In the genomic region with DNA sequence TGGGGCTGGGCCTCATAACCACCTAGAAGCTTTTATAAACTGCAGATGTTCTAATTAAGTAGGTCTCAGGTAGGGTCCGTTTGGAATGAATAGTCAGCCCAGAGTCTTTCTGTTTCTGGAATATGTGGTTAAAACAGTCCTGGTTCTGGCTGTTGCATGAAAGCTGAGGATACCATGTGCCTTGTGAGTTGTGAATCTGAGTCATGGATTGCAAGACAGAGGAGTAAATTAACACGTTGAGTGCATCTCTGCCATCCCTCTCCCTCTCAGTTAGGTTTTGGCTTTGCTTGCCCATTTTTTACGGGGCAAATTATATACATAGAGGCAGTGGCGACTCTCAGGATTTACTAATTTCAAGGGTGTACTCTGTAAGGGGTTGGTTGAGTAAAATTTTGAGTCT, we compare ENCODE assay signal across 15 cellular contexts. TPM values are rescaled to one million over a fixed set of nuclear protein-coding genes. Genes with fewer than 3 reads are reported as not detected.
DNase-seq lines count a peak whose midpoint lies in the region; ATAC-seq and TF ChIP-seq lines count a peak whose summit lies in the region.
"Had no signal": no experiment of that assay in that cellular context is flagged by ENCODE, and none has a peak within 500 bp of the region (broad histone marks: within the 10 kb centered on the region; RNA-seq: fewer than 3 reads in every experiment).

No MANE protein-coding gene starts in this region.

- H3K9me2 ChIP-seq in neural cell (ENCODE audit: insufficient read depth, low read length), result no peaks in the 10 kb centered on the region

- H3K4me3 Mint-ChIP-seq in activated naive CD8-positive, alpha-beta T cell treated with anti-CD3 and anti-CD28 coated beads, Interleukin-2, amount 10 ng/mL, durations not matched to agents 7 days and 5 days, result peak overlapping the region; percentile 6

- H3K9ac ChIP-seq in neural cell (ENCODE audit: low read length), result no peak overlapping the region

- intact Hi-C loops in testis (cut with DNase I; ENCODE audit: low total_unique reads), result no loop called here

- peaks cover 75% of the 10 kb centered on the region for H3K4me1 Mint-ChIP-seq in activated naive CD8-positive, alpha-beta T cell treated with anti-CD3 and anti-CD28 coated beads, Interleukin-2, amount 10 ng/mL, durations not matched to agents 7 days and 5 days

- no peaks in the 10 kb centered on the region for H4K20me1 ChIP-seq in neural cell (ENCODE audit: insufficient read depth)

- peak overlapping the region; percentile 2 for H3K27ac ChIP-seq in neural cell (ENCODE audit: low read length)
- H3K27ac ChIP-seq in testis, result no peak overlapping the region
- H3K27ac ChIP-seq: epithelial cell of prostate had no signal

- ATAC-seq in HG03064 (IDR thresholded peaks at IDR 0.05; ENCODE audit: low read depth, unreplicated experiment), result peak; percentile 6
- ATAC-seq in activated naive CD8-positive, alpha-beta T cell treated with anti-CD3 and anti-CD28 coated beads, Interleukin-2, amount 10 ng/mL, durations not matched to agents 7 days and 5 days (ENCODE audit: low read depth), result no peak
- no peak for ATAC-seq in GM19395 (IDR thresholded peaks at IDR 0.05; ENCODE audit: unreplicated experiment)
- ATAC-seq: K562, left ventricle myocardium superior had no signal

- H3K4me1 ChIP-seq in testis, result peaks cover 4% of the 10 kb centered on the region

- no peak for TF ChIP-seq POLR2A in testis (IDR thresholded peaks at IDR 0.05)

- H3K4me3 ChIP-seq in neural cell (ENCODE audit: low read length) (peak overlapping the region; percentile 45), testis (no peak overlapping the region)
- H3K4me3 ChIP-seq: K562, transverse colon had no signal

- peaks cover 64% of the 10 kb centered on the region for H3K79me2 ChIP-seq in neural cell (replicated peaks; ENCODE audit: insufficient read depth, low read length)

- H3K36me3 Mint-ChIP-seq in activated naive CD8-positive, alpha-beta T cell treated with anti-CD3 and anti-CD28 coated beads, Interleukin-2, amount 10 ng/mL, durations not matched to agents 7 days and 5 days, result peaks cover 50% of the 10 kb centered on the region

- TF ChIP-seq RAD21 in neural cell (conservative IDR thresholded peaks at IDR 0.05), result no peak

- H3K27ac Mint-ChIP-seq in activated naive CD8-positive, alpha-beta T cell treated with anti-CD3 and anti-CD28 coated beads, Interleukin-2, amount 10 ng/mL, durations not matched to agents 7 days and 5 days, result peak overlapping the region; percentile 64

- POLR2A ChIA-PET in activated naive CD8-positive, alpha-beta T cell treated with anti-CD3 and anti-CD28 coated beads, Interleukin-2, amount 10 ng/mL, durations not matched to agents 7 days and 5 days (lab: Charles Lee), result interaction anchor here (3.5 kb wide), 1 partner anchor 57 kb away, joined by 14 read pairs; no protein-coding TSS in a partner anchor

- peaks cover 2% of the 10 kb centered on the region for H3K9me3 Mint-ChIP-seq in activated naive CD8-positive, alpha-beta T cell treated with anti-CD3 and anti-CD28 coated beads, Interleukin-2, amount 10 ng/mL, durations not matched to agents 7 days and 5 days

- TF ChIP-seq CTCF in neural cell (IDR thresholded peaks at IDR 0.05; ENCODE audit: poor library complexity, severe bottlenecking) (no peak), testis (IDR thresholded peaks at IDR 0.05) (no peak)

- H3K27me3 Mint-ChIP-seq in activated naive CD8-positive, alpha-beta T cell treated with anti-CD3 and anti-CD28 coated beads, Interleukin-2, amount 10 ng/mL, durations not matched to agents 7 days and 5 days, result no peaks in the 10 kb centered on the region

- no peaks in the 10 kb centered on the region for H3K36me3 ChIP-seq in neural cell (ENCODE audit: insufficient read depth, low read length)
- no peaks in the 10 kb centered on the region for H3K36me3 ChIP-seq in testis (ENCODE audit: low read depth, missing control alignments)
- H3K36me3 ChIP-seq: transverse colon had no signal

- 79 to 80% methylated on average over 4 of the region's 4 CpGs for WGBS in testis, 2 donors

- peak overlapping the region; percentile 23 for H3K4me2 ChIP-seq in neural cell (ENCODE audit: low read length)

- TF ChIP-seq EP300 in neural cell (conservative IDR thresholded peaks at IDR 0.05; ENCODE audit: poor library complexity, severe bottlenecking), result no peak

- H3K9me3 ChIP-seq in neural cell (ENCODE audit: low read length) (no peaks in the 10 kb centered on the region), testis (no peaks in the 10 kb centered on the region)
- H3K9me3 ChIP-seq: transverse colon had no signal

- H2AFZ ChIP-seq in neural cell (ENCODE audit: low read depth, low read length), result no peak overlapping the region

- H3K27me3 ChIP-seq in neural cell (ENCODE audit: insufficient read depth, low read depth, low read length), result no peaks in the 10 kb centered on the region
- no peaks in the 10 kb centered on the region for H3K27me3 ChIP-seq in testis
- H3K27me3 ChIP-seq: transverse colon had no signal

- DNase-seq in NCI-H446 (lab: John Stamatoyannopoulos, UW), result peak; percentile 46 to 59
- DNase-seq in NCI-H446 treated with DMSO at 0.1 percent for 48 hours (lab: John Stamatoyannopoulos, UW), result no peak
- DNase-seq in activated naive CD8-positive, alpha-beta T cell treated with anti-CD3 and anti-CD28 coated beads, Interleukin-2, amount 10 ng/mL, durations not matched to agents 7 days and 5 days, result no peak
- no peak for DNase-seq in mesenteric fat pad (ENCODE audit: low spot score)
- no peak for DNase-seq in testis
- DNase-seq: activated effector memory CD4-positive, alpha-beta T cell treated with Interleukin-2 at 50 U/mL for 16 hours; central memory CD4-positive, alpha-beta T cell; left ventricle myocardium superior; stimulated activated CD4-positive, alpha-beta T cell treated with anti-CD3 and anti-CD28 coated beads, Interleukin-12 subunit alpha, Interleukin-12 subunit beta, amount 100 ng/mL, for 4 hours; transverse colon had no signal

- no peaks in the 10 kb centered on the region for H3F3A ChIP-seq in neural cell (ENCODE audit: insufficient read depth, low read length, poor library complexity, severe bottlenecking)

TF ChIP-seq in neural cell, 6 proteins besides CTCF, POLR2A, EP300 and RAD21:
- TF ChIP-seq EZH2 (IDR thresholded peaks at IDR 0.05; ENCODE audit: borderline replicate concordance, insufficient read depth, low read length, poor library complexity, severe bottlenecking) (no peak), MXI1 (conservative IDR thresholded peaks at IDR 0.05; ENCODE audit: poor library complexity, severe bottlenecking) (no peak), TAF1 (IDR thresholded peaks at IDR 0.05; ENCODE audit: low read depth) (no peak), SMC3 (conservative IDR thresholded peaks at IDR 0.05; ENCODE audit: poor library complexity) (no peak), POLR2AphosphoS5 (IDR thresholded peaks at IDR 0.05) (no peak)
- TF ChIP-seq, protein P1, sequence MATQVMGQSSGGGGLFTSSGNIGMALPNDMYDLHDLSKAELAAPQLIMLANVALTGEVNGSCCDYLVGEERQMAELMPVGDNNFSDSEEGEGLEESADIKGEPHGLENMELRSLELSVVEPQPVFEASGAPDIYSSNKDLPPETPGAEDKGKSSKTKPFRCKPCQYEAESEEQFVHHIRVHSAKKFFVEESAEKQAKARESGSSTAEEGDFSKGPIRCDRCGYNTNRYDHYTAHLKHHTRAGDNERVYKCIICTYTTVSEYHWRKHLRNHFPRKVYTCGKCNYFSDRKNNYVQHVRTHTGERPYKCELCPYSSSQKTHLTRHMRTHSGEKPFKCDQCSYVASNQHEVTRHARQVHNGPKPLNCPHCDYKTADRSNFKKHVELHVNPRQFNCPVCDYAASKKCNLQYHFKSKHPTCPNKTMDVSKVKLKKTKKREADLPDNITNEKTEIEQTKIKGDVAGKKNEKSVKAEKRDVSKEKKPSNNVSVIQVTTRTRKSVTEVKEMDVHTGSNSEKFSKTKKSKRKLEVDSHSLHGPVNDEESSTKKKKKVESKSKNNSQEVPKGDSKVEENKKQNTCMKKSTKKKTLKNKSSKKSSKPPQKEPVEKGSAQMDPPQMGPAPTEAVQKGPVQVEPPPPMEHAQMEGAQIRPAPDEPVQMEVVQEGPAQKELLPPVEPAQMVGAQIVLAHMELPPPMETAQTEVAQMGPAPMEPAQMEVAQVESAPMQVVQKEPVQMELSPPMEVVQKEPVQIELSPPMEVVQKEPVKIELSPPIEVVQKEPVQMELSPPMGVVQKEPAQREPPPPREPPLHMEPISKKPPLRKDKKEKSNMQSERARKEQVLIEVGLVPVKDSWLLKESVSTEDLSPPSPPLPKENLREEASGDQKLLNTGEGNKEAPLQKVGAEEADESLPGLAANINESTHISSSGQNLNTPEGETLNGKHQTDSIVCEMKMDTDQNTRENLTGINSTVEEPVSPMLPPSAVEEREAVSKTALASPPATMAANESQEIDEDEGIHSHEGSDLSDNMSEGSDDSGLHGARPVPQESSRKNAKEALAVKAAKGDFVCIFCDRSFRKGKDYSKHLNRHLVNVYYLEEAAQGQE (IDR thresholded peaks at IDR 0.05; ENCODE audit: borderline replicate concordance), result no peak

RNA-seq across cellular contexts. Expression of gene NCK2, which starts 59.1 kb away (rescaled TPM):
- total RNA-seq in activated naive CD8-positive, alpha-beta T cell treated with anti-CD3 and anti-CD28 coated beads, Interleukin-2, amount 10 ng/mL, durations not matched to agents 7 days and 5 days, result 10 to 100 TPM; 69.6 to 70.0 TPM
- polyA plus RNA-seq in neural cell, result 49.4 and 60.5 TPM in 2 replicates
- polyA minus RNA-seq in neural cell, result 70.4 and 78.9 TPM in 2 replicates
- 39.7 TPM for total RNA-seq in mesenteric fat pad
- total RNA-seq in testis, result 100 to 1,000 TPM; 105 to 168 TPM
- 67.7 TPM for polyA plus RNA-seq in testis (ENCODE audit: insufficient read depth, low read depth, low replicate concordance)

Comparison
In these comparisons a context has a peak if more than half of its experiments do, and no peak if none do; other contexts are left out.
1. DNase-seq: peak in NCI-H446 (2 of 2); none in NCI-H446 treated with DMSO at 0.1 percent for 48 hours (single experiment), activated naive CD8-positive, alpha-beta T cell treated with anti-CD3 and anti-CD28 coated beads, Interleukin-2, amount 10 ng/mL, durations not matched to agents 7 days and 5 days (single experiment), mesenteric fat pad (single experiment) and testis (single experiment).